ENCODE assay signal across 9 cellular contexts in the genomic region with DNA sequence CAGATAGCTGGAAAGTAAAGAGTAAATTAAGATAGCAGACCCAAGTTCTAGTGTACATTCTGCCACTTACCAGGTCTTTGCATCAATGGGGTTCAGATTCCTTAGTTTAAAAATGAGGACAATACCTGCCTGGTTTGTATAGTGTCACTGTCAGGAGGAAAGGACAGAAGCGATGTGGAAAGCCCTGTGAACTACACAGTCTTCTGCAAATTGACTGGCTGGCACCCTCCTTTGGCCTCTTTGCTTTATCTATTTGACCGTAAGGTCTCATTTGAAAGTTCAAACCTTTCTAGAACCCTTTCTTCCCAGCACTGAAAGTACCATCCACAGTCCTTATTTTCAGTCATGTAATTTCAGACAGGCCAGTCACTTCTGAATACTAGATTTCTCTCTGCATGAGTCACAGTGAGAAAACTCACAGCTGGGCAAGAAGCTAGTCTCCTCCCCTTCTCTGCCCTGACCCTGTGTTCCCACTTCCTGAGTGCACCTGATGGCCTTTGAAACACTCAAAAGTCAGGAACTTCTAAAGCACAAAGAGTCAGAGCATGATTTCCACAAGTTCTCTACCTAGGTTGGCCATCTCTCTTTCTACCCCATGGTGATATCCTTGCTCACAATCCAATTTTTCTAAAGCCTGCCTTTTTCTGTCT.
A peak's percentile ranks its signal among the peaks of the same experiment; 100 is the strongest.
DNase-seq lines count a peak whose midpoint lies in the region; ATAC-seq and TF ChIP-seq lines count a peak whose summit lies in the region.
"Had no signal": no experiment of that assay in that cellular context is flagged by ENCODE, and none has a peak within 500 bp of the region (broad histone marks: within the 10 kb centered on the region; RNA-seq: fewer than 3 reads in every experiment).

No MANE protein-coding gene starts in this region.

- H3K4me3 ChIP-seq in MM.1S (ENCODE audit: low read length) = no peak overlapping the region
- no peak overlapping the region for H3K4me3 ChIP-seq in left lung
- no peak overlapping the region for H3K4me3 ChIP-seq in Karpas-422 (ENCODE audit: low read length)

- no peaks in the 10 kb centered on the region for H3K27me3 ChIP-seq in MM.1S (replicated peaks; ENCODE audit: insufficient read depth, low read length)
- no peaks in the 10 kb centered on the region for H3K27me3 ChIP-seq in left lung
- H3K27me3 ChIP-seq in Karpas-422 (ENCODE audit: low read length) = no peaks in the 10 kb centered on the region

- H3K4me2 ChIP-seq in MM.1S (ENCODE audit: low read depth, low read length) (peak overlapping the region; percentile 32; the same call in 1 of the 2 replicates), Karpas-422 (ENCODE audit: low read depth, low read length, poor library complexity, severe bottlenecking) (no peak overlapping the region)

- H3K9me3 Mint-ChIP-seq in nephron progenitor cell = peaks cover 3% of the 10 kb centered on the region

- no peak for TF ChIP-seq CTCF in MM.1S (IDR thresholded peaks at IDR 0.05; ENCODE audit: low read length)
- no peak for TF ChIP-seq CTCF in left lung (IDR thresholded peaks at IDR 0.05)
- TF ChIP-seq CTCF in nephron progenitor cell (IDR thresholded peaks at IDR 0.05) = no peak

- no peaks in the 10 kb centered on the region for H3K79me2 ChIP-seq in MM.1S (ENCODE audit: low read length)
- no peaks in the 10 kb centered on the region for H3K79me2 ChIP-seq in Karpas-422 (ENCODE audit: low read length)

- H3K27ac ChIP-seq in MM.1S (ENCODE audit: low read length) (peak overlapping the region; percentile 27; the same call in 1 of the 2 replicates), left lung (peak overlapping the region; percentile 18 to 50), Karpas-422 (ENCODE audit: low read length) (no peak overlapping the region)

- H3K27me3 Mint-ChIP-seq in nephron progenitor cell (ENCODE audit: low read depth, poor library complexity) = no peaks in the 10 kb centered on the region

- H3K4me1 Mint-ChIP-seq in nephron progenitor cell = peaks cover 26% of the 10 kb centered on the region
- H3K4me1 Mint-ChIP-seq: T-cell had no signal

- H3K36me3 Mint-ChIP-seq in nephron progenitor cell (ENCODE audit: low read depth) = no peaks in the 10 kb centered on the region
- H3K36me3 Mint-ChIP-seq: T-cell had no signal

- H3K9me3 ChIP-seq in MM.1S (replicated peaks; ENCODE audit: insufficient read depth, low read length) = no peaks in the 10 kb centered on the region
- no peaks in the 10 kb centered on the region for H3K9me3 ChIP-seq in left lung
- H3K9me3 ChIP-seq in Karpas-422 (ENCODE audit: low read length) = no peaks in the 10 kb centered on the region; the same call in 1 of the 2 replicates

- ATAC-seq in GM18511 (IDR thresholded peaks at IDR 0.05; ENCODE audit: unreplicated experiment) (peak; percentile 96), HG02610 (IDR thresholded peaks at IDR 0.05; ENCODE audit: unreplicated experiment) (peak; percentile 98), left lung (peak; percentile 95)
- ATAC-seq: T-cell had no signal

- H3K9ac ChIP-seq in MM.1S (ENCODE audit: low read length) (no peak overlapping the region), Karpas-422 (ENCODE audit: low read length) (no peak overlapping the region)

- DNase-seq in MM.1S = peak; percentile 78
- DNase-seq in left lung = peak in 1 of 2 donors; percentile 48
- DNase-seq in HK-2 (ENCODE audit: unreplicated experiment) = no peak
- no peak for DNase-seq in SKM-1 (lab: John Stamatoyannopoulos, UW; ENCODE audit: unreplicated experiment)
- no peak for DNase-seq in Karpas-422
- DNase-seq in nephron progenitor cell = no peak
- DNase-seq: T-cell had no signal

- H3K4me1 ChIP-seq in MM.1S (ENCODE audit: low read length) (peaks cover 26% of the 10 kb centered on the region), left lung (no peaks in the 10 kb centered on the region), Karpas-422 (ENCODE audit: low read length) (no peaks in the 10 kb centered on the region)

- intact Hi-C loops in left lung (cut with DNase I) = no loop called here

- no peaks in the 10 kb centered on the region for H3K36me3 ChIP-seq in MM.1S (replicated peaks; ENCODE audit: insufficient read depth, low read length)
- H3K36me3 ChIP-seq in left lung = no peaks in the 10 kb centered on the region
- H3K36me3 ChIP-seq in Karpas-422 (ENCODE audit: insufficient read depth, low read length) = no peaks in the 10 kb centered on the region

- H3K9me2 ChIP-seq in MM.1S (replicated peaks; ENCODE audit: insufficient read depth, low read length) = no peaks in the 10 kb centered on the region
- no peaks in the 10 kb centered on the region for H3K9me2 ChIP-seq in Karpas-422 (replicated peaks; ENCODE audit: insufficient read depth, low read length)

- peaks cover 12% of the 10 kb centered on the region for H3F3A ChIP-seq in MM.1S (ENCODE audit: insufficient read depth, low read length)

- H3K4me3 Mint-ChIP-seq in nephron progenitor cell = no peak overlapping the region
- H3K4me3 Mint-ChIP-seq: T-cell had no signal

- no peak overlapping the region for H3K27ac Mint-ChIP-seq in nephron progenitor cell
- H3K27ac Mint-ChIP-seq: T-cell had no signal

- no peaks in the 10 kb centered on the region for H4K20me1 ChIP-seq in MM.1S (ENCODE audit: insufficient read depth, low read length)
- H4K20me1 ChIP-seq in Karpas-422 (ENCODE audit: insufficient read depth, low read depth, low read length) = no peaks in the 10 kb centered on the region

- no peak overlapping the region for H2AFZ ChIP-seq in MM.1S (ENCODE audit: low read length)
- H2AFZ ChIP-seq in Karpas-422 (ENCODE audit: low read length) = no peak overlapping the region
